ENCODE assay signal across 10 cellular contexts in the genomic region with DNA sequence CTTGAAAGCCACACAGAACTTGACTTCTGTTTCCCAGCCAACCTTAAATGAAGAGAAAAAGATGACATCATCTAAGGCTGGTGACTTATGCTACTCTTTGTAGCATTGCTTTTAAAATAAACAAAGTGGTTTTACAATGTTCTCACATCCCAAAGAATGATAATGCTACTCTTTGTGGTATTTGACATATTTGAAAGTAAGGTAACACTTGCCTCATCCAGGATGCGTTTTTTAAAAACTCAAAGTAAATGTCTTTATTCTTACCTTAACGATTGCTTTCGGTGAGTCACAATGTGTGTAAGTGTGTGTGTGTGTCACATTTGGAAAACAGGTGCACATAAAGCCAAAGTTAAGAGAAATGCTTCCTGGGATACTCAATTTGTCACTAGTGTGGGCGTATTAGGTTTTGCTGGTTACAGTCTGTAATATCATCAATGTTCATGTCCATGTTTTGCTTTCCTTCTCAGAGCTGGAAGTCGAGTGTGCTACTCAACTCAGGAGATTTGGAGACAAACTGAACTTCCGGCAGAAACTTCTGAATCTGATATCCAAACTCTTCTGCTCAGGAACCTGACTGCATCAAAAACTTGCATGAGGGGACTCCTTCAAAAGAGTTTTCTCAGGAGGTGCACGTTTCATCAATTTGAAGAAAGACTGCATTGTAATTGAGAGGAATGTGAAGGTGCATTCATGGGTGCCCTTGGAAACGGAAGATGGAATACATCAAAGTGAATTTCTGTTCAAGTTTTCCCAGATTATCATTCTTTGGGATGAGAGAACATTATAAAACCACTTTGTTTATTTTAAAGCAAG. TPM values are rescaled to one million over a fixed set of nuclear protein-coding genes. Genes with fewer than 3 reads are reported as not detected.
DNase-seq lines count a peak whose midpoint lies in the region; ATAC-seq, FAIRE-seq and TF ChIP-seq lines count a peak whose summit lies in the region.
"Had no signal": no experiment of that assay in that cellular context is flagged by ENCODE, and none has a peak within 500 bp of the region (broad histone marks: within the 10 kb centered on the region; RNA-seq: fewer than 3 reads in every experiment).

No MANE protein-coding gene starts in this region.

- H3K27me3 ChIP-seq in esophagus squamous epithelium (peaks cover 0 to 29% (median 0%) of the 10 kb centered on the region in 4 donors), lower lobe of right lung (ENCODE audit: low read depth) (peaks cover 6% of the 10 kb centered on the region)

- H3K27me3 Mint-ChIP-seq in activated naive CD4-positive, alpha-beta T cell treated with anti-CD3 and anti-CD28 coated beads, Interleukin-2, amount 10 ng/mL, durations not matched to agents 7 days and 5 days, result no peaks in the 10 kb centered on the region

- H3K4me1 ChIP-seq in esophagus squamous epithelium (peaks cover 2 to 57% (median 13%) of the 10 kb centered on the region in 3 donors), lower lobe of right lung (peaks cover 31% of the 10 kb centered on the region)

- H3K36me3 ChIP-seq in esophagus squamous epithelium (no peaks in the 10 kb centered on the region), lower lobe of right lung (no peaks in the 10 kb centered on the region)

- peak overlapping the region in 2 of 4 donors; percentile 70 to 89 for H3K4me3 ChIP-seq in esophagus squamous epithelium
- no peak overlapping the region for H3K4me3 ChIP-seq in lower lobe of right lung

- WGBS in esophagus squamous epithelium, 2 donors, result 51 to 54% methylated on average over 8 of the region's 8 CpGs

- peak overlapping the region in 3 of 4 donors; percentile 92 to 96 (median 96) for H3K27ac ChIP-seq in esophagus squamous epithelium
- H3K27ac ChIP-seq in lower lobe of right lung, result no peak overlapping the region

- peak overlapping the region; percentile 55 for H3K27ac Mint-ChIP-seq in activated naive CD4-positive, alpha-beta T cell treated with anti-CD3 and anti-CD28 coated beads, Interleukin-2, amount 10 ng/mL, durations not matched to agents 7 days and 5 days

- TF ChIP-seq CTCF in esophagus squamous epithelium (IDR thresholded peaks at IDR 0.05) (no peak), lower lobe of right lung (IDR thresholded peaks at IDR 0.05) (no peak)

- peak; percentile 75 for FAIRE-seq in RCC 7860 (lab: Jason Lieb, UNC)

- peaks cover 72% of the 10 kb centered on the region for H3K4me1 Mint-ChIP-seq in activated naive CD4-positive, alpha-beta T cell treated with anti-CD3 and anti-CD28 coated beads, Interleukin-2, amount 10 ng/mL, durations not matched to agents 7 days and 5 days

- H3K36me3 Mint-ChIP-seq in activated naive CD4-positive, alpha-beta T cell treated with anti-CD3 and anti-CD28 coated beads, Interleukin-2, amount 10 ng/mL, durations not matched to agents 7 days and 5 days, result peaks cover 33% of the 10 kb centered on the region

- peak; percentile 4 for ATAC-seq in stimulated activated naive CD8-positive, alpha-beta T cell treated with anti-CD3 and anti-CD28 coated beads, Interleukin-15, Interleukin-2, amounts not matched to agents 100 U/mL and 50 U/mL, for 24 hours
- no peak for ATAC-seq in lower lobe of right lung
- ATAC-seq in HG03196 (IDR thresholded peaks at IDR 0.05; ENCODE audit: unreplicated experiment), result no peak
- ATAC-seq: left cardiac atrium had no signal

- DNase-seq in activated naive CD4-positive, alpha-beta T cell treated with anti-CD3 and anti-CD28 coated beads, Interleukin-2, amount 10 ng/mL, durations not matched to agents 7 days and 5 days, result no peak
- DNase-seq in activated naive CD4-positive, alpha-beta T cell treated with anti-CD3 and anti-CD28 coated beads, Interleukin-2, amount 50 U/mL, for 16 hours, result no peak
- peak; percentile 61 for DNase-seq in RCC 7860 (ENCODE audit: low spot score)
- DNase-seq in esophagus squamous epithelium (lab: John Stamatoyannopoulos, UW), result no peak
- no peak for DNase-seq in stimulated activated naive CD8-positive, alpha-beta T cell treated with anti-CD3 and anti-CD28 coated beads, Interleukin-15, Interleukin-2, amounts not matched to agents 100 U/mL and 50 U/mL, for 24 hours
- no peak for DNase-seq in lower lobe of right lung
- no peak for DNase-seq in nucleus accumbens (lab: John Stamatoyannopoulos, UW)
- DNase-seq: GF-D8, left cardiac atrium had no signal

- no peak for TF ChIP-seq POLR2A in esophagus squamous epithelium (IDR thresholded peaks at IDR 0.05)

- peak overlapping the region; percentile 51 for H3K4me3 Mint-ChIP-seq in activated naive CD4-positive, alpha-beta T cell treated with anti-CD3 and anti-CD28 coated beads, Interleukin-2, amount 10 ng/mL, durations not matched to agents 7 days and 5 days

- H3K9me3 ChIP-seq in esophagus squamous epithelium (no peaks in the 10 kb centered on the region), lower lobe of right lung (no peaks in the 10 kb centered on the region)

- no peaks in the 10 kb centered on the region for H3K9me3 Mint-ChIP-seq in activated naive CD4-positive, alpha-beta T cell treated with anti-CD3 and anti-CD28 coated beads, Interleukin-2, amount 10 ng/mL, durations not matched to agents 7 days and 5 days

- intact Hi-C loops in esophagus squamous epithelium (cut with DNase I) (no loop called here), lower lobe of right lung (cut with DNase I) (no loop called here)

- CTCF ChIA-PET in activated naive CD4-positive, alpha-beta T cell treated with anti-CD3 and anti-CD28 coated beads, Interleukin-2, amount 10 ng/mL, durations not matched to agents 7 days and 5 days (lab: Charles Lee), result interaction anchor here (0.7 kb wide), 1 partner anchor 32 kb away, joined by 3 read pairs; no protein-coding TSS in a partner anchor

RNA-seq across cellular contexts. Expression of a gene that starts 2.6 kb away (rescaled TPM):
- total RNA-seq in esophagus squamous epithelium (10 to 100 TPM in 1 of 4 donors, 1 to 10 TPM in 3; 6.9 to 12.5 (median 7.8) TPM), lower lobe of right lung (1.6 TPM)
